In genomic region chr4:59770865-59771264, GRCh38 we compare ENCODE assay signal across 8 cellular contexts.
"Had no signal": no experiment of that assay in that cellular context is flagged by ENCODE, and none has a peak within 500 bp of the region (broad histone marks: within the 10 kb centered on the region; RNA-seq: fewer than 3 reads in every experiment).

No MANE protein-coding gene starts in this region.

- DNase-seq: GDM1, GF-D8 had no signal

- FAIRE-seq: G401.6, GM12878, GM12891, GM12892, GM18507, GM19239 had no signal

- H3K4me3 ChIP-seq: GM12878 had no signal

- ATAC-seq: GM12878 had no signal
